In genomic region chr18:55321268-55322175, GRCh38 we compare ENCODE assay signal across 8 cellular contexts.
DNase-seq lines count a peak whose midpoint lies in the region; ATAC-seq and TF ChIP-seq lines count a peak whose summit lies in the region.

No MANE protein-coding gene starts in this region.

- H4K20me1 ChIP-seq in IMR-90 (ENCODE audit: insufficient read depth, low read length), result no peaks in the 10 kb centered on the region; the same call in 1 of the 2 replicates

- peak overlapping the region; percentile 82 for H3K27ac ChIP-seq in IMR-90 (ENCODE audit: insufficient read depth, low read length)
- H3K27ac ChIP-seq in SJSA1, result peak overlapping the region; percentile 50; the same call in 1 of the 2 replicates
- peak overlapping the region; percentile 98 for H3K27ac ChIP-seq in cingulate gyrus (ENCODE audit: low read depth, low read length)
- H3K27ac ChIP-seq in layer of hippocampus (ENCODE audit: low read depth, low read length), result peak overlapping the region; percentile 97

- no peak overlapping the region for H4K91ac ChIP-seq in IMR-90 (ENCODE audit: insufficient read depth, low read depth, low read length)

- ATAC-seq in GM21717 (IDR thresholded peaks at IDR 0.05; ENCODE audit: unreplicated experiment) (peak; percentile 67), IMR-90 (ENCODE audit: low read depth) (peak; percentile 74)

- peak; percentile 17; the same call in 1 of the 2 replicates for TF ChIP-seq RAD21 in IMR-90 (IDR thresholded peaks at IDR 0.05; ENCODE audit: low read length)

- peak overlapping the region; percentile 21; the same call in 1 of the 2 replicates for H2BK120ac ChIP-seq in IMR-90 (ENCODE audit: low read depth, low read length)

- H4K8ac ChIP-seq in IMR-90 (ENCODE audit: low read depth in 2 of 2, low read length in 2 of 2), result peak overlapping the region in 1 of 2 experiments; percentile 14; a peak in 1 of 4 replicates

- H3K4ac ChIP-seq in IMR-90 (ENCODE audit: low read depth, low read length), result peak overlapping the region; percentile 31

- H2AK5ac ChIP-seq in IMR-90 (ENCODE audit: low read depth, low read length), result no peak overlapping the region

- dilution Hi-C loops in IMR-90 (cut with HindIII; ENCODE audit: low sequenced_read_pairs, unreplicated experiment), result no loop called here

- H3K27me3 ChIP-seq in IMR-90 (ENCODE audit: control insufficient read depth, insufficient read depth, low read length), result no peaks in the 10 kb centered on the region
- H3K27me3 ChIP-seq in SJSA1 (replicated peaks), result no peaks in the 10 kb centered on the region
- no peaks in the 10 kb centered on the region for H3K27me3 ChIP-seq in layer of hippocampus (ENCODE audit: control insufficient read depth, insufficient read depth, low read length)

- H3K9me3 ChIP-seq in IMR-90 (ENCODE audit: control insufficient read depth, insufficient read depth, low read length) (no peaks in the 10 kb centered on the region), SJSA1 (replicated peaks) (no peaks in the 10 kb centered on the region)

- H3K18ac ChIP-seq in IMR-90 (ENCODE audit: low read depth, low read length), result peak overlapping the region; percentile 5

- no peak for TF ChIP-seq CTCF in GM10248 (IDR thresholded peaks at IDR 0.05; ENCODE audit: control extremely low read depth, extremely low read depth, low read depth, missing control alignments)
- TF ChIP-seq CTCF in IMR-90 (conservative IDR thresholded peaks at IDR 0.05; ENCODE audit: low read depth, low read length), result no peak

- H3K79me1 ChIP-seq in IMR-90 (ENCODE audit: low read depth in 1 of 2, low read length in 2 of 2), result peaks cover 11 to 51% of the 10 kb centered on the region in 2 experiments

- CTCF ChIA-PET in GM10248 (lab: Yijun Ruan, JAX), result interaction anchor here (0.6 to 6.3 kb wide), 11 partner anchors 10 to 1325 kb away, joined by 3 to 39 read pairs (median 4); no protein-coding TSS in a partner anchor
- CTCF ChIA-PET in IMR-90 (lab: Yijun Ruan, JAX), result interaction anchor here (0.6 to 1.9 kb wide), 3 partner anchors 87 to 289 kb away, joined by 3 to 6 read pairs (median 3); no protein-coding TSS in a partner anchor

- H3K36me3 ChIP-seq in IMR-90 (ENCODE audit: control insufficient read depth, insufficient read depth, low read length) (no peaks in the 10 kb centered on the region), SJSA1 (no peaks in the 10 kb centered on the region)

- intact Hi-C loops in IMR-90 (cut with micrococcal nuclease), result loop anchor here (2.0 to 10.0 kb wide), 4 partner anchors 81 to 637 kb away; no protein-coding TSS in a partner anchor

- peak overlapping the region; percentile 75 for H3K9ac ChIP-seq in IMR-90 (ENCODE audit: low read depth, low read length)

- peak overlapping the region; percentile 46 for H3K23ac ChIP-seq in IMR-90 (ENCODE audit: low read depth, low read length)

- peak; percentile 49 for DNase-seq in GM10248 (ENCODE audit: extremely low spot score)
- DNase-seq in IMR-90, result peak; percentile 89
- DNase-seq in SJSA1 (ENCODE audit: low read depth in 1 of 2, low spot score in 2 of 2), result peak; percentile 88 to 90
- DNase-seq in stimulated activated CD4-positive, alpha-beta T cell treated with anti-CD3 and anti-CD28 coated beads, Interleukin-1b, Interleukin-23, amount 100 ng/mL, for 48 hours, result peak; percentile 15
- no peak for DNase-seq in GM19238 (ENCODE audit: insufficient read length, low spot score)

- H4K5ac ChIP-seq in IMR-90 (ENCODE audit: low read depth, low read length), result peak overlapping the region; percentile 7; the same call in 1 of the 2 replicates

- POLR2A ChIA-PET in GM10248 (lab: Yijun Ruan, JAX) (interaction anchor here (0.5 to 1.5 kb wide), 13 partner anchors 11 to 1767 kb away, joined by 3 to 13 read pairs (median 4); no protein-coding TSS in a partner anchor), IMR-90 (lab: Charles Lee; ENCODE audit: unreplicated experiment) (interaction anchor here (0.6 to 1.2 kb wide), 7 partner anchors 10 to 661 kb away, joined by 3 to 17 read pairs (median 7); no protein-coding TSS in a partner anchor)

- no peaks in the 10 kb centered on the region for H3K9me1 ChIP-seq in IMR-90 (ENCODE audit: insufficient read depth, low read length)

- H3K14ac ChIP-seq in IMR-90 (replicated peaks; ENCODE audit: low read depth, low read length), result peak overlapping the region; percentile 61; the same call in 1 of the 2 replicates

- peak overlapping the region; percentile 1 for H2AK9ac ChIP-seq in IMR-90 (replicated peaks; ENCODE audit: low read depth, low read length, poor library complexity)

- H3K4me1 ChIP-seq in IMR-90 (ENCODE audit: control insufficient read depth, insufficient read depth, low read length) (peaks cover 3% of the 10 kb centered on the region; the same call in 1 of the 2 replicates), SJSA1 (replicated peaks) (peaks cover 39% of the 10 kb centered on the region)

- H2BK5ac ChIP-seq in IMR-90 (ENCODE audit: low read depth, low read length, poor library complexity, severe bottlenecking), result peak overlapping the region; percentile 79

- 2% methylated on average over 9 of the region's 31 CpGs; no CpG with 5 or more reads in 1 of the 2 experiments for WGBS in IMR-90 (ENCODE audit: extremely low coverage in 2 of 2, insufficient read length in 1 of 2), 2 experiments

- peak overlapping the region; percentile 74 for H2AFZ ChIP-seq in IMR-90 (replicated peaks; ENCODE audit: low read length, poor library complexity)

- no TSS peak for BruUV-seq in IMR-90 (replicated peaks; lab: Mats Ljungman, UMichigan)

- H2BK20ac ChIP-seq in IMR-90 (ENCODE audit: low read depth, low read length), result no peak overlapping the region

- H3K56ac ChIP-seq in IMR-90 (ENCODE audit: extremely low read depth, insufficient read depth, low read length), result peak overlapping the region; percentile 55; the same call in 1 of the 2 replicates

- H3K4me2 ChIP-seq in IMR-90 (ENCODE audit: low read depth, low read length), result peak overlapping the region; percentile 94

- H3K4me3 ChIP-seq in IMR-90 (ENCODE audit: insufficient read depth, low read depth, low read length), result peak overlapping the region; percentile 61
- peak overlapping the region; percentile 41 for H3K4me3 ChIP-seq in SJSA1

- no peak; the same call in 1 of the 2 replicates for TF ChIP-seq POLR2A in IMR-90 (IDR thresholded peaks at IDR 0.05; ENCODE audit: low read depth, low read length)

- in situ Hi-C loops in IMR-90 (cut with MboI; ENCODE audit: low sequenced_read_pairs), result no loop called here

- H2BK15ac ChIP-seq in IMR-90 (ENCODE audit: low read depth, low read length), result no peak overlapping the region

TF ChIP-seq in IMR-90, 13 proteins besides CTCF, POLR2A, EP300 and RAD21:
- peak; percentile 91; the same call in 1 of the 2 replicates for TF ChIP-seq CHD1 (IDR thresholded peaks at IDR 0.05; ENCODE audit: low read depth, low read length)
- TF ChIP-seq BHLHE40 (IDR thresholded peaks at IDR 0.05; ENCODE audit: low read depth, low read length), result peak; percentile 89
- 0 out of 2 replicates have a peak, but pooled peaks have one; percentile 28 for TF ChIP-seq CEBPB (IDR thresholded peaks at IDR 0.05; ENCODE audit: low read depth, low read length)
- no peak for TF ChIP-seq FOS (IDR thresholded peaks at IDR 0.05; ENCODE audit: low read depth, low read length)
- TF ChIP-seq USF2 (IDR thresholded peaks at IDR 0.05; ENCODE audit: low read depth, low read length), result no peak
- no peak for TF ChIP-seq ELK1 (IDR thresholded peaks at IDR 0.05; ENCODE audit: borderline replicate concordance, low read depth, low read length)
- TF ChIP-seq RFX5 (IDR thresholded peaks at IDR 0.05; ENCODE audit: low read depth, low read length), result no peak
- TF ChIP-seq RCOR1 (IDR thresholded peaks at IDR 0.05; ENCODE audit: insufficient replicate concordance, low read length), result no peak
- TF ChIP-seq MXI1 (IDR thresholded peaks at IDR 0.05; ENCODE audit: borderline replicate concordance, low read depth, low read length), result peak; percentile 73; the same call in 1 of the 2 replicates
